Comparison of ENCODE assay signal across 8 cellular contexts in genomic region chr17:1486802-1487695, GRCh38. TPM values are rescaled to one million over a fixed set of nuclear protein-coding genes. Genes with fewer than 3 reads are reported as not detected.
DNase-seq lines count a peak whose midpoint lies in the region; ATAC-seq, FAIRE-seq and TF ChIP-seq lines count a peak whose summit lies in the region.

No MANE protein-coding gene starts in this region.

- DNase-seq in NCI-H82 (lab: John Stamatoyannopoulos, UW) (peak; percentile 49), NCI-H82 treated with DMSO at 0.1 percent for 48 hours (lab: John Stamatoyannopoulos, UW; ENCODE audit: unreplicated experiment) (no peak), T-helper 9 cell (peak; percentile 73), brain microvascular endothelial cell (peak; percentile 34), kidney (peak; percentile 94)
- DNase-seq in stimulated activated CD4-positive, alpha-beta T cell treated with anti-CD3 and anti-CD28 coated beads, Interleukin-1b, Interleukin-23, amount 100 ng/mL, for 24 hours (ENCODE audit: low read depth in 4 of 4, low spot score in 1 of 4): peak; percentile 42 to 62 (median 43)

- peak overlapping the region; percentile 46 for H3K4me3 ChIP-seq in brain microvascular endothelial cell (ENCODE audit: low read depth, low read length)
- peak overlapping the region; percentile 9 to 17 for H3K4me3 ChIP-seq in kidney (ENCODE audit: low read length in 2 of 2)

- H3K27me3 ChIP-seq in brain microvascular endothelial cell (replicated peaks): no peaks in the 10 kb centered on the region

- in situ Hi-C loops in brain microvascular endothelial cell (cut with HindIII; ENCODE audit: low pct_ligation_motif_present, low sequenced_read_pairs): no loop called here

- no peak overlapping the region for H3K9ac ChIP-seq in kidney (ENCODE audit: low read length in 2 of 2)

- H3K36me3 ChIP-seq in brain microvascular endothelial cell (replicated peaks) (peaks cover 10% of the 10 kb centered on the region), kidney (ENCODE audit: control insufficient read depth in 1 of 2, insufficient read depth in 2 of 2, low read length in 2 of 2) (peaks cover 2 to 7% of the 10 kb centered on the region in 2 donors)

- ATAC-seq in HG02870 (IDR thresholded peaks at IDR 0.05; ENCODE audit: unreplicated experiment) (no peak), GM18861 (IDR thresholded peaks at IDR 0.05; ENCODE audit: unreplicated experiment) (no peak)

- peak overlapping the region; percentile 71 for H3K27ac ChIP-seq in brain microvascular endothelial cell
- peak overlapping the region; percentile 83 to 90 for H3K27ac ChIP-seq in kidney (ENCODE audit: low read depth in 2 of 2, low read length in 2 of 2)

- FAIRE-seq in kidney (lab: Jason Lieb, UNC): no peak

- intact Hi-C loops in kidney (cut with DNase I): no loop called here

- TF ChIP-seq CTCF in brain microvascular endothelial cell (IDR thresholded peaks at IDR 0.05; ENCODE audit: low read depth, low read length, missing control alignments) (no peak), kidney (IDR thresholded peaks at IDR 0.05; ENCODE audit: borderline replicate concordance, extremely low read depth, insufficient read depth) (no peak)

- H3K4me1 ChIP-seq in kidney (ENCODE audit: control insufficient read depth in 1 of 2, insufficient read depth in 1 of 2, low read depth in 1 of 2, low read length in 2 of 2): peaks cover 0 to 27% of the 10 kb centered on the region in 2 donors

- no peaks in the 10 kb centered on the region for H3K9me3 ChIP-seq in kidney (ENCODE audit: control insufficient read depth in 1 of 2, low read length in 2 of 2)

RNA-seq across cellular contexts. Expression of gene MYO1C, which starts 5.4 kb away (rescaled TPM):
- 225 TPM for total RNA-seq in kidney
- polyA plus RNA-seq in kidney (ENCODE audit: insufficient read depth, low read depth, low replicate concordance): 62.7 TPM

RNA-seq across cellular contexts. Expression of gene INPP5K, which starts 29.4 kb away (rescaled TPM):
- total RNA-seq in kidney: 46.2 TPM
- polyA plus RNA-seq in kidney (ENCODE audit: insufficient read depth, low read depth, low replicate concordance): 36.1 TPM

RNA-seq across cellular contexts. Expression of gene CRK, which starts 31.0 kb away (rescaled TPM):
- 61.3 TPM for total RNA-seq in kidney
- 26.8 TPM for polyA plus RNA-seq in kidney (ENCODE audit: insufficient read depth, low read depth, low replicate concordance)
